24 cellular contexts compared by ENCODE assay signal in genomic region chr3:197195326-197195725, GRCh38.
"Had no signal": no experiment of that assay in that cellular context is flagged by ENCODE, and none has a peak within 500 bp of the region (broad histone marks: within the 10 kb centered on the region; RNA-seq: fewer than 3 reads in every experiment).

No MANE protein-coding gene starts in this region.

- H3K9me3 Mint-ChIP-seq: nephron had no signal

- H3K27me3 Mint-ChIP-seq: naive thymus-derived CD8-positive, alpha-beta T cell; stimulated activated naive B cell treated with anti-CD40 and anti-IgM and Interleukin-4, amounts not matched to agents 10 μg/mL and 1 μg/mL and 100 μg/mL, for 72 hours had no signal

- H3K4me3 Mint-ChIP-seq: mesothelial cell of epicardium; naive thymus-derived CD8-positive, alpha-beta T cell; nephron; neural crest cell; stimulated activated naive B cell treated with anti-CD40 and anti-IgM and Interleukin-4, amounts not matched to agents 10 μg/mL and 1 μg/mL and 100 μg/mL, for 72 hours had no signal

- H3K4me1 Mint-ChIP-seq: nephron had no signal

- DNase-seq: islet precursor cell; left ventricle myocardium inferior; mesendoderm; naive thymus-derived CD8-positive, alpha-beta T cell; nucleus accumbens; retina; right cardiac atrium; stimulated activated CD4-positive, alpha-beta T cell treated with anti-CD3 and anti-CD28 coated beads, Interleukin-12 subunit alpha, Interleukin-12 subunit beta, amount 100 ng/mL, for 4 hours; stimulated activated CD4-positive, alpha-beta T cell treated with anti-CD3 and anti-CD28 coated beads, Interleukin-15, amount 100 ng/mL, for 24 hours; stimulated activated CD4-positive, alpha-beta T cell treated with anti-CD3 and anti-CD28 coated beads, Interleukin-2, amount 100 ng/mL, for 24 hours; stimulated activated CD4-positive, alpha-beta T cell treated with anti-CD3 and anti-CD28 coated beads, Interleukin-4, amount 100 ng/mL, for 1 hour; stimulated activated naive B cell treated with anti-CD40 and anti-IgM and Interleukin-4, amounts not matched to agents 10 μg/mL and 1 μg/mL and 100 μg/mL, for 72 hours; stimulated activated naive CD8-positive, alpha-beta T cell treated with anti-CD3 and anti-CD28 coated beads, Interleukin-15, Interleukin-2, amounts not matched to agents 100 U/mL and 50 U/mL, for 24 hours; stomach; testis; thyroid gland; transverse colon; upper lobe of left lung had no signal

- ATAC-seq: naive thymus-derived CD8-positive, alpha-beta T cell; right cardiac atrium; sciatic nerve; stimulated activated naive B cell treated with anti-CD40 and anti-IgM and Interleukin-4, amounts not matched to agents 10 μg/mL and 1 μg/mL and 100 μg/mL, for 72 hours; stimulated activated naive CD8-positive, alpha-beta T cell treated with anti-CD3 and anti-CD28 coated beads, Interleukin-15, Interleukin-2, amounts not matched to agents 100 U/mL and 50 U/mL, for 24 hours had no signal

- H3K27ac Mint-ChIP-seq: mesothelial cell of epicardium; nephron; stimulated activated naive B cell treated with anti-CD40 and anti-IgM and Interleukin-4, amounts not matched to agents 10 μg/mL and 1 μg/mL and 100 μg/mL, for 72 hours had no signal

- H3K9me3 ChIP-seq: left ventricle myocardium inferior, prostate gland, stomach, testis, thyroid gland, transverse colon, upper lobe of left lung, vagina had no signal
